Comparison of ENCODE assay signal across 30 cellular contexts in genomic region chr9:1044643-1045042, GRCh38. TPM values are rescaled to one million over a fixed set of nuclear protein-coding genes. Genes with fewer than 3 reads are reported as not detected.
DNase-seq lines count a peak whose midpoint lies in the region; ATAC-seq and TF ChIP-seq lines count a peak whose summit lies in the region.
"Had no signal": no experiment of that assay in that cellular context is flagged by ENCODE, and none has a peak within 500 bp of the region (broad histone marks: within the 10 kb centered on the region; RNA-seq: fewer than 3 reads in every experiment).

No MANE protein-coding gene starts in this region.

- CTCF ChIA-PET in activated CD4-positive, alpha-beta T cell treated with anti-CD3 and anti-CD28 coated beads for 36 hours (lab: Charles Lee), result no interaction called here

- H3K4me1 ChIP-seq in psoas muscle, result peaks cover 4% of the 10 kb centered on the region
- H3K4me1 ChIP-seq: BLaER1, foreskin keratinocyte, prostate gland had no signal

- no peak overlapping the region for H3K27ac ChIP-seq in psoas muscle
- H3K27ac ChIP-seq: BLaER1, foreskin keratinocyte, GM23248, prostate gland, skin epidermis, stomach had no signal

- H3K4me1 Mint-ChIP-seq in CD14-positive monocyte, result peaks cover 56% of the 10 kb centered on the region
- peaks cover 7% of the 10 kb centered on the region for H3K4me1 Mint-ChIP-seq in glutamatergic neuron (ENCODE audit: low read depth, unreplicated experiment)
- H3K4me1 Mint-ChIP-seq in activated CD4-positive, alpha-beta T cell treated with anti-CD3 and anti-CD28 coated beads for 36 hours, result peaks cover 48% of the 10 kb centered on the region

- H3K4me3 Mint-ChIP-seq in CD14-positive monocyte (peak overlapping the region; percentile 71 to 99), glutamatergic neuron (ENCODE audit: unreplicated experiment) (peak overlapping the region; percentile 68)
- H3K4me3 Mint-ChIP-seq in activated CD4-positive, alpha-beta T cell treated with anti-CD3 and anti-CD28 coated beads for 36 hours, result no peak overlapping the region
- H3K4me3 Mint-ChIP-seq: activated T-cell treated with anti-CD3 and anti-CD28 coated beads, Interleukin-2, amount 50 U/mL, for 4 hours; T-helper 1 cell treated with Interleukin-12 subunit alpha and Interleukin-12 subunit beta and Interleukin-4 antibody, amounts not matched to agents 30 μg/mL and 1 μg/mL, for 36 hours had no signal

- no peaks in the 10 kb centered on the region for H3K9me3 ChIP-seq in psoas muscle
- H3K9me3 ChIP-seq: prostate gland had no signal

- POLR2A ChIA-PET in activated CD4-positive, alpha-beta T cell treated with anti-CD3 and anti-CD28 coated beads for 36 hours (lab: Charles Lee), result no interaction called here

- peaks cover 95 to 98% (median 97%) of the 10 kb centered on the region in 3 donors for H3K27me3 Mint-ChIP-seq in CD14-positive monocyte (ENCODE audit: low read depth in 3 of 3)
- peaks cover 31% of the 10 kb centered on the region for H3K27me3 Mint-ChIP-seq in glutamatergic neuron (ENCODE audit: unreplicated experiment)
- peaks cover 77% of the 10 kb centered on the region for H3K27me3 Mint-ChIP-seq in activated CD4-positive, alpha-beta T cell treated with anti-CD3 and anti-CD28 coated beads for 36 hours

- H3K9me3 Mint-ChIP-seq in CD14-positive monocyte (peaks cover 0 to 59% (median 49%) of the 10 kb centered on the region in 7 donors), glutamatergic neuron (ENCODE audit: unreplicated experiment) (peaks cover 2% of the 10 kb centered on the region)
- H3K9me3 Mint-ChIP-seq in activated CD4-positive, alpha-beta T cell treated with anti-CD3 and anti-CD28 coated beads for 36 hours (ENCODE audit: low read depth), result peaks cover 2% of the 10 kb centered on the region
- H3K9me3 Mint-ChIP-seq: activated T-cell treated with anti-CD3 and anti-CD28 coated beads, Interleukin-2, amount 50 U/mL, for 4 hours had no signal

- intact Hi-C loops in CD14-positive monocyte (cut with micrococcal nuclease), result no loop called here
- intact Hi-C loops in psoas muscle (cut with DNase I), result loop anchor here in 1 of 2 donors (10.0 kb wide), 1 partner anchor 970 kb away; the partner anchor contains the start of gene SMARCA2
- intact Hi-C loops in activated CD4-positive, alpha-beta T cell treated with anti-CD3 and anti-CD28 coated beads for 36 hours (cut with DNase I, micrococcal nuclease), result no loop called here

- TF ChIP-seq POLR2A in NB4 (IDR thresholded peaks at IDR 0.05; ENCODE audit: extremely low read depth, insufficient read length), result no peak

- no peak overlapping the region for H3K4me3 ChIP-seq in NB4 (ENCODE audit: low read depth, low read length)
- no peak overlapping the region for H3K4me3 ChIP-seq in psoas muscle
- H3K4me3 ChIP-seq: GM23248, prostate gland, stomach had no signal

- ATAC-seq in psoas muscle (peak; percentile 27 to 67 (median 62)), GM21447 (IDR thresholded peaks at IDR 0.05; ENCODE audit: unreplicated experiment) (no peak)
- ATAC-seq in stimulated activated naive CD8-positive, alpha-beta T cell treated with anti-CD3 and anti-CD28 coated beads, Interleukin-15, Interleukin-2, amounts not matched to agents 100 U/mL and 50 U/mL, for 24 hours, result no peak
- ATAC-seq in activated CD4-positive, alpha-beta T cell treated with anti-CD3 and anti-CD28 coated beads for 36 hours, result no peak
- ATAC-seq: activated T-cell treated with anti-CD3 and anti-CD28 coated beads, Interleukin-2, amount 50 U/mL, for 4 hours; foreskin keratinocyte; HepG2 had no signal

- TF ChIP-seq CTCF in CD14-positive monocyte (IDR thresholded peaks at IDR 0.05), result no peak
- no peak for TF ChIP-seq CTCF in NB4 (IDR thresholded peaks at IDR 0.05; ENCODE audit: low read depth, low read length)
- TF ChIP-seq CTCF in glutamatergic neuron (IDR thresholded peaks at IDR 0.05; ENCODE audit: partially characterized antibody, unreplicated experiment), result no peak
- TF ChIP-seq CTCF in psoas muscle (IDR thresholded peaks at IDR 0.05), result no peak

- DNase-seq in CD14-positive monocyte (ENCODE audit: low spot score), result no peak
- peak; percentile 70 for DNase-seq in NB4 (ENCODE audit: low read depth)
- DNase-seq in glutamatergic neuron, result no peak
- DNase-seq in psoas muscle, result peak; percentile 82 to 91
- DNase-seq in stimulated activated naive CD8-positive, alpha-beta T cell treated with anti-CD3 and anti-CD28 coated beads, Interleukin-15, Interleukin-2, amounts not matched to agents 100 U/mL and 50 U/mL, for 24 hours, result no peak
- DNase-seq in activated naive CD4-positive, alpha-beta T cell treated with Interleukin-2 at 50 U/mL for 16 hours, result no peak
- no peak for DNase-seq in activated CD4-positive, alpha-beta T cell treated with anti-CD3 and anti-CD28 coated beads for 36 hours
- DNase-seq: ACHN; activated gamma-delta T cell treated with Interleukin-2 at 50 U/mL for 16 hours; activated T-cell treated with anti-CD3 and anti-CD28 coated beads, Interleukin-2, amount 50 U/mL, for 4 hours; amniotic stem cell; DMS79 treated with DMSO at 0.1 percent for 48 hours; effector CD4-positive, alpha-beta T cell; foreskin keratinocyte; GF-D8; Karpas-422; NCI-H146; NCI-H2107; NCI-H446; NCI-H774; nucleus accumbens; stomach; trophoblast cell had no signal

- H3K36me3 Mint-ChIP-seq in CD14-positive monocyte (peaks cover 13 to 24% of the 10 kb centered on the region in 2 donors), glutamatergic neuron (ENCODE audit: unreplicated experiment) (no peaks in the 10 kb centered on the region)
- peaks cover 3% of the 10 kb centered on the region for H3K36me3 Mint-ChIP-seq in activated CD4-positive, alpha-beta T cell treated with anti-CD3 and anti-CD28 coated beads for 36 hours (ENCODE audit: low read depth)

- H3K27ac Mint-ChIP-seq in CD14-positive monocyte, result no peak overlapping the region
- H3K27ac Mint-ChIP-seq in glutamatergic neuron (ENCODE audit: unreplicated experiment), result no peak overlapping the region
- no peak overlapping the region for H3K27ac Mint-ChIP-seq in activated CD4-positive, alpha-beta T cell treated with anti-CD3 and anti-CD28 coated beads for 36 hours

- no peaks in the 10 kb centered on the region for H3K36me3 ChIP-seq in psoas muscle (ENCODE audit: insufficient read depth in 1 of 2, low read depth in 1 of 2)
- H3K36me3 ChIP-seq: BLaER1, prostate gland, stomach had no signal

- H3K27me3 ChIP-seq in psoas muscle (ENCODE audit: insufficient read depth in 3 of 3, low read length in 2 of 3), result peaks cover 4 to 91% (median 16%) of the 10 kb centered on the region in 3 donors

- WGBS in psoas muscle, 3 donors, result 51 to 56% (median 53%) methylated on average over 11 of the region's 11 CpGs

RNA-seq across cellular contexts. Expression of gene DMRT2, which starts 5.5 kb away (rescaled TPM):
- polyA plus RNA-seq in CD14-positive monocyte (not detected), psoas muscle (1 to 10 TPM; 1.5 to 6.8 (median 2.7) TPM)
- total RNA-seq in glutamatergic neuron (ENCODE audit: unreplicated experiment) (0.56 TPM), psoas muscle (1 to 10 TPM in 2 of 4 donors, under 1 TPM in 2; 0.43 to 3.9 (median 1.2) TPM)
- total RNA-seq in activated CD4-positive, alpha-beta T cell treated with anti-CD3 and anti-CD28 coated beads for 36 hours, result not detected
- total RNA-seq: activated T-cell treated with anti-CD3 and anti-CD28 coated beads, Interleukin-2, amount 50 U/mL, for 4 hours; foreskin keratinocyte; GM23248; HepG2 had no signal
- polyA plus RNA-seq: foreskin keratinocyte, HepG2 had no signal

Comparison
In these comparisons a context has a peak if more than half of its experiments do, and no peak if none do; other contexts are left out.
1. DNase-seq: peak in NB4 (single experiment) and psoas muscle (2 of 2); none in CD14-positive monocyte (single experiment), glutamatergic neuron (single experiment), stimulated activated naive CD8-positive, alpha-beta T cell treated with anti-CD3 and anti-CD28 coated beads, Interleukin-15, Interleukin-2, amounts not matched to agents 100 U/mL and 50 U/mL, for 24 hours (single experiment), activated naive CD4-positive, alpha-beta T cell treated with Interleukin-2 at 50 U/mL for 16 hours (single experiment) and activated CD4-positive, alpha-beta T cell treated with anti-CD3 and anti-CD28 coated beads for 36 hours (single experiment).
2. ATAC-seq: peak in psoas muscle (4 of 4); none in GM21447 (single experiment), stimulated activated naive CD8-positive, alpha-beta T cell treated with anti-CD3 and anti-CD28 coated beads, Interleukin-15, Interleukin-2, amounts not matched to agents 100 U/mL and 50 U/mL, for 24 hours (single experiment) and activated CD4-positive, alpha-beta T cell treated with anti-CD3 and anti-CD28 coated beads for 36 hours (single experiment).